Comparison of ENCODE assay signal across 12 cellular contexts in the genomic region with DNA sequence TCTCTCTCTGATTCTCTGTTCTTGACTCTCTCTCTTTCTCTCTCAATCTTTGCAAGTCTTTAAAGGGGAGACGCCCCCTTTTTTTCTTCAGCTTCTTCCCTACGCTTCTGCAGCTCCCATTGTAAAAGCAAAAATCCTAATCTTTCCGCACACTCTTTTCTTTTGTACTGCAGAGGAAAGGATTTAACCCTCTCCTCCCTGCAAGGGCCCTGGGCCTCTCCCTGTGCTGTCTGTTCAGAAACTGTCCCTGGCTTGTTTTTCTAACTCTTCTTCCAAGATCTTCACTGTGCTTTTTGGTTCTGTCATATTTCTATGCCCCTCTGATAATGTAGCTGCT. TPM values are rescaled to one million over a fixed set of nuclear protein-coding genes. Genes with fewer than 3 reads are reported as not detected.
DNase-seq lines count a peak whose midpoint lies in the region; ATAC-seq, FAIRE-seq and TF ChIP-seq lines count a peak whose summit lies in the region.
"Had no signal": no experiment of that assay in that cellular context is flagged by ENCODE, and none has a peak within 500 bp of the region (broad histone marks: within the 10 kb centered on the region; RNA-seq: fewer than 3 reads in every experiment).

No MANE protein-coding gene starts in this region.

- no peak overlapping the region for H3K4ac ChIP-seq in H9 (ENCODE audit: low read depth, low read length)

- no peak overlapping the region; the same call in 1 of the 2 replicates for H3K14ac ChIP-seq in H9 (ENCODE audit: insufficient read depth, low read length)

- H3K4me3 Mint-ChIP-seq in H9 = peak overlapping the region; percentile 85 to 99
- H3K4me3 Mint-ChIP-seq: activated T-helper 1 cell treated with anti-CD3 and anti-CD28 coated beads, Interleukin-12 subunit alpha, Interleukin-12 subunit beta, Interleukin-2, Interleukin-4 antibody, amounts not matched to agents 30 ng/mL and 10 ng/mL and 1 ng/mL, durations not matched to agents 14 hours and 24 hours and 36 hours had no signal

- H3K9me3 ChIP-seq in H9 (ENCODE audit: control insufficient read depth, low read depth, low read length) (no peaks in the 10 kb centered on the region), keratinocyte (ENCODE audit: control insufficient read depth, low read depth, low read length) (no peaks in the 10 kb centered on the region)

- H3K27me3 ChIP-seq in H9 (ENCODE audit: insufficient read depth, low read length) (no peaks in the 10 kb centered on the region), keratinocyte (ENCODE audit: control insufficient read depth, extremely low read depth, insufficient read depth, low read length) (peaks cover 21% of the 10 kb centered on the region), rectal smooth muscle tissue (ENCODE audit: control insufficient read depth, insufficient read depth, low read length) (peaks cover 4% of the 10 kb centered on the region)

- DNase-seq in H9 (no peak), astrocyte of the cerebellum (ENCODE audit: low read depth) (no peak), keratinocyte (ENCODE audit: low read depth, low spot score) (no peak), epidermal melanocyte (ENCODE audit: insufficient read length, low spot score) (no peak), urothelium cell line (ENCODE audit: low spot score) (no peak), iPS-NIHi11 (ENCODE audit: low spot score) (no peak)
- DNase-seq: NCI-H2081 treated with DMSO at 0.1 percent for 48 hours had no signal

- H4K20me1 ChIP-seq in H9 (ENCODE audit: control insufficient read depth, insufficient read depth, insufficient read length) (no peaks in the 10 kb centered on the region), keratinocyte (ENCODE audit: control insufficient read depth, extremely low read depth, insufficient read depth, low read length) (no peaks in the 10 kb centered on the region)

- no peaks in the 10 kb centered on the region for H3K79me1 ChIP-seq in H9 (ENCODE audit: insufficient read depth, low read depth, low read length, poor library complexity, severe bottlenecking)

- TF ChIP-seq CTCF in H9 (conservative IDR thresholded peaks at IDR 0.05) (no peak), astrocyte of the cerebellum (IDR thresholded peaks at IDR 0.05; ENCODE audit: low read depth, low read length, missing control alignments) (no peak), keratinocyte (optimal IDR thresholded peaks at IDR 0.05 in 1 of 3, IDR thresholded peaks at IDR 0.05 in 1 of 3, conservative IDR thresholded peaks at IDR 0.05 in 1 of 3; ENCODE audit: extremely low read depth in 1 of 3, insufficient read depth in 2 of 3, low read length in 3 of 3) (no peak)

- no peak for FAIRE-seq in keratinocyte (lab: Jason Lieb, UNC)
- FAIRE-seq in urothelium cell line (lab: Jason Lieb, UNC) = no peak
- FAIRE-seq: HTR-8/SVneo had no signal

- no peak for ATAC-seq in HG03097 (IDR thresholded peaks at IDR 0.05; ENCODE audit: low FRiP score, unreplicated experiment)

- H2BK5ac ChIP-seq in H9 (ENCODE audit: insufficient read length, low read length) = no peak overlapping the region

- H2AFZ ChIP-seq in H9 (ENCODE audit: low read length) (no peak overlapping the region), keratinocyte (ENCODE audit: control insufficient read depth, low read length) (no peak overlapping the region)

- no peak overlapping the region for H2AK5ac ChIP-seq in H9 (ENCODE audit: insufficient read length, low read length)

- H3K79me2 ChIP-seq in H9 (ENCODE audit: insufficient read depth, low read length) (peaks cover 24% of the 10 kb centered on the region; the same call in 1 of the 2 replicates), keratinocyte (ENCODE audit: control insufficient read depth, insufficient read depth, low read length) (no peaks in the 10 kb centered on the region)

- dilution Hi-C loops in keratinocyte (cut with MboI; ENCODE audit: extremely low pct_ligation_motif_present, low sequenced_read_pairs) = no loop called here

- no peak overlapping the region for H2BK15ac ChIP-seq in H9 (ENCODE audit: low read depth, low read length)

- no peaks in the 10 kb centered on the region for H3K9me1 ChIP-seq in keratinocyte (ENCODE audit: control insufficient read depth, extremely low read depth, insufficient read depth, low read length)

- H3K4me1 ChIP-seq in H9 (ENCODE audit: insufficient read depth, low read length) (peaks cover 6% of the 10 kb centered on the region; the same call in 1 of the 2 replicates), keratinocyte (ENCODE audit: control insufficient read depth, extremely low read depth, insufficient read depth, low read length) (peaks cover 5% of the 10 kb centered on the region), rectal smooth muscle tissue (ENCODE audit: control insufficient read depth, insufficient read depth, low read length) (no peaks in the 10 kb centered on the region)

- no peak overlapping the region for H3K23ac ChIP-seq in H9 (ENCODE audit: insufficient read length, low read depth, low read length)

- H3K23me2 ChIP-seq in H9 (ENCODE audit: insufficient read length, low read depth, low read length, poor library complexity, severe bottlenecking) = peaks cover 16% of the 10 kb centered on the region

- H3T11ph ChIP-seq in H9 (ENCODE audit: low read length) = no peak overlapping the region

- H3K56ac ChIP-seq in H9 (ENCODE audit: insufficient read length, low read depth, low read length) = no peak overlapping the region

- peaks cover 51 to 62% of the 10 kb centered on the region in 2 experiments for H3K4me1 Mint-ChIP-seq in H9

- H3K4me3 ChIP-seq in astrocyte of the cerebellum (ENCODE audit: low read depth, low read length) = peak overlapping the region; percentile 28
- no peak overlapping the region for H3K4me3 ChIP-seq in keratinocyte (ENCODE audit: control insufficient read depth in 2 of 3, extremely low read depth in 1 of 3, insufficient read depth in 2 of 3, low read depth in 1 of 3, low read length in 3 of 3)
- peak overlapping the region; percentile 63 for H3K4me3 ChIP-seq in rectal smooth muscle tissue (ENCODE audit: low read length)

- peak overlapping the region; percentile 93 to 100 (median 97) for H3K27ac Mint-ChIP-seq in H9
- H3K27ac Mint-ChIP-seq: activated T-helper 1 cell treated with anti-CD3 and anti-CD28 coated beads, Interleukin-12 subunit alpha, Interleukin-12 subunit beta, Interleukin-2, Interleukin-4 antibody, amounts not matched to agents 30 ng/mL and 10 ng/mL and 1 ng/mL, durations not matched to agents 14 hours and 24 hours and 36 hours had no signal

- peak overlapping the region; percentile 97 for H3K4me2 ChIP-seq in H9 (ENCODE audit: insufficient read depth, insufficient read length, low read length)
- H3K4me2 ChIP-seq in keratinocyte (ENCODE audit: control insufficient read depth, extremely low read depth, insufficient read depth, low read depth, low read length) = peak overlapping the region; percentile 56

- H3K18ac ChIP-seq in H9 (ENCODE audit: insufficient read length, low read depth, low read length) = no peak overlapping the region

- H3K27me3 Mint-ChIP-seq in H9 (ENCODE audit: low read depth) = no peaks in the 10 kb centered on the region

- H4K91ac ChIP-seq in H9 (ENCODE audit: insufficient read length, low read depth, low read length) = no peak overlapping the region

- in situ Hi-C loops in astrocyte of the cerebellum (cut with HindIII; ENCODE audit: low sequenced_read_pairs) = no loop called here

- no peak overlapping the region for H4K8ac ChIP-seq in H9 (replicated peaks; ENCODE audit: insufficient read length, low read depth, low read length)

- H3K36me3 ChIP-seq in keratinocyte (ENCODE audit: control insufficient read depth in 2 of 2, extremely low read depth in 1 of 2, insufficient read depth in 2 of 2, low read length in 2 of 2) (no peaks in the 10 kb centered on the region), rectal smooth muscle tissue (ENCODE audit: control insufficient read depth, insufficient read depth, low read length) (no peaks in the 10 kb centered on the region)

- no peaks in the 10 kb centered on the region for H3K9me3 Mint-ChIP-seq in H9
- H3K9me3 Mint-ChIP-seq: activated T-helper 1 cell treated with anti-CD3 and anti-CD28 coated beads, Interleukin-12 subunit alpha, Interleukin-12 subunit beta, Interleukin-2, Interleukin-4 antibody, amounts not matched to agents 30 ng/mL and 10 ng/mL and 1 ng/mL, durations not matched to agents 14 hours and 24 hours and 36 hours had no signal

- H3K36me3 Mint-ChIP-seq in H9 (ENCODE audit: insufficient read depth in 1 of 3, low read depth in 3 of 3) = peaks cover 6 to 17% (median 8%) of the 10 kb centered on the region in 3 experiments; a peak in 6 of 7 replicates

- H2BK120ac ChIP-seq in H9 (ENCODE audit: low read depth, low read length, poor library complexity, severe bottlenecking) = no peak overlapping the region

- no CpG with 5 or more reads among the region's 3 CpGs for WGBS in H9 (ENCODE audit: extremely low coverage, insufficient read length, low lambda C conversion rate)

- H4K5ac ChIP-seq in H9 (ENCODE audit: insufficient read length, low read depth, low read length) = no peak overlapping the region

- H3K9ac ChIP-seq in H9 (ENCODE audit: extremely low read depth, insufficient read length, low read length) = peak overlapping the region; percentile 82
- H3K9ac ChIP-seq in keratinocyte (ENCODE audit: control insufficient read depth, extremely low read depth, insufficient read depth, low read length) = no peak overlapping the region
- H3K9ac ChIP-seq in rectal smooth muscle tissue (ENCODE audit: low read length) = no peak overlapping the region

- peak overlapping the region; percentile 69 for H3K27ac ChIP-seq in H9 (ENCODE audit: insufficient read length, low read depth, low read length)
- H3K27ac ChIP-seq in keratinocyte (ENCODE audit: control insufficient read depth, insufficient read depth, low read length) = no peak overlapping the region
- H3K27ac ChIP-seq in rectal smooth muscle tissue (ENCODE audit: low read depth, low read length) = no peak overlapping the region

- no peak overlapping the region for H2BK20ac ChIP-seq in H9 (ENCODE audit: low read depth, low read length, poor library complexity, severe bottlenecking)

- no peak overlapping the region for H2BK12ac ChIP-seq in H9 (ENCODE audit: insufficient read length, low read depth, low read length)

RNA-seq across cellular contexts. Expression of a gene that starts 10.9 kb away (rescaled TPM):
- 287 and 299 TPM in 2 replicates for total RNA-seq in H9 (2021)
- polyA plus RNA-seq in keratinocyte = 0.44 to 0.84 TPM (median 0.64 TPM) in 3 replicates
- 0.16 TPM for polyA plus RNA-seq in keratinocyte (2011; ENCODE audit: low read depth)
- 0.57 and 0.63 TPM in 2 replicates for polyA plus RNA-seq in keratinocyte (2011; cell fraction: cytosol; rRNA removed)
- 0.55 and 0.68 TPM in 2 replicates for polyA plus RNA-seq in keratinocyte (2011; cell fraction: nucleus; rRNA removed)
- 0.39 and 1.0 TPM in 2 replicates for polyA plus RNA-seq in keratinocyte (2012; ENCODE audit: low replicate concordance)
- 0.73 to 3.1 TPM (median 0.90 TPM) in 3 replicates for polyA minus RNA-seq in keratinocyte
- polyA minus RNA-seq in keratinocyte (2011; cell fraction: cytosol; rRNA and poly(A)+ RNA removed) = not detected
- polyA minus RNA-seq in keratinocyte (2011; cell fraction: nucleus; rRNA and poly(A)+ RNA removed) = 0.54 and 0.63 TPM in 2 replicates

RNA-seq across cellular contexts. Expression of a gene that starts 25.9 kb away (rescaled TPM):
- total RNA-seq in H9 (2021) = 84.1 and 84.4 TPM in 2 replicates
- polyA plus RNA-seq in keratinocyte = 66.5 to 99.7 TPM (median 96.0 TPM) in 3 replicates
- polyA plus RNA-seq in keratinocyte (2011; ENCODE audit: low read depth) = 29.0 TPM
- 36.0 and 50.9 TPM in 2 replicates for polyA plus RNA-seq in keratinocyte (2011; cell fraction: cytosol; rRNA removed)
- 318 and 323 TPM in 2 replicates for polyA plus RNA-seq in keratinocyte (2011; cell fraction: nucleus; rRNA removed)
- polyA plus RNA-seq in keratinocyte (2012; ENCODE audit: low replicate concordance) = 32.2 and 37.4 TPM in 2 replicates
- 68.6 to 78.2 TPM (median 74.2 TPM) in 3 replicates for polyA minus RNA-seq in keratinocyte
- 33.8 TPM for polyA minus RNA-seq in keratinocyte (2011; cell fraction: cytosol; rRNA and poly(A)+ RNA removed)
- polyA minus RNA-seq in keratinocyte (2011; cell fraction: nucleus; rRNA and poly(A)+ RNA removed) = 33.7 and 50.9 TPM in 2 replicates

RNA-seq across cellular contexts. Expression of a gene that starts 42.8 kb away (rescaled TPM):
- not detected in 2 replicates for total RNA-seq in H9 (2021)
- not detected in 3 replicates for polyA plus RNA-seq in keratinocyte
- polyA plus RNA-seq in keratinocyte (2011; ENCODE audit: low read depth) = not detected
- polyA plus RNA-seq in keratinocyte (2011; cell fraction: cytosol; rRNA removed) = not detected in 2 replicates
- polyA plus RNA-seq in keratinocyte (2011; cell fraction: nucleus; rRNA removed) = not detected in 2 replicates
- polyA plus RNA-seq in keratinocyte (2012; ENCODE audit: low replicate concordance) = not detected in 2 replicates
- polyA minus RNA-seq in keratinocyte = not detected in 3 replicates
- polyA minus RNA-seq in keratinocyte (2011; cell fraction: cytosol; rRNA and poly(A)+ RNA removed) = not detected
- polyA minus RNA-seq in keratinocyte (2011; cell fraction: nucleus; rRNA and poly(A)+ RNA removed) = not detected in 2 replicates
- total RNA-seq: activated T-helper 1 cell treated with anti-CD3 and anti-CD28 coated beads, Interleukin-12 subunit alpha, Interleukin-12 subunit beta, Interleukin-2, Interleukin-4 antibody, amounts not matched to agents 30 ng/mL and 10 ng/mL and 1 ng/mL, durations not matched to agents 14 hours and 24 hours and 36 hours; dermis microvascular lymphatic vessel endothelial cell had no signal

Comparison
In these comparisons a context has a peak if more than half of its experiments do, and no peak if none do; other contexts are left out.
1. H3K4me3 ChIP-seq: peak in astrocyte of the cerebellum (single experiment) and rectal smooth muscle tissue (single experiment); none in keratinocyte (0 of 3).